25 cellular contexts compared by ENCODE assay signal in the genomic region with DNA sequence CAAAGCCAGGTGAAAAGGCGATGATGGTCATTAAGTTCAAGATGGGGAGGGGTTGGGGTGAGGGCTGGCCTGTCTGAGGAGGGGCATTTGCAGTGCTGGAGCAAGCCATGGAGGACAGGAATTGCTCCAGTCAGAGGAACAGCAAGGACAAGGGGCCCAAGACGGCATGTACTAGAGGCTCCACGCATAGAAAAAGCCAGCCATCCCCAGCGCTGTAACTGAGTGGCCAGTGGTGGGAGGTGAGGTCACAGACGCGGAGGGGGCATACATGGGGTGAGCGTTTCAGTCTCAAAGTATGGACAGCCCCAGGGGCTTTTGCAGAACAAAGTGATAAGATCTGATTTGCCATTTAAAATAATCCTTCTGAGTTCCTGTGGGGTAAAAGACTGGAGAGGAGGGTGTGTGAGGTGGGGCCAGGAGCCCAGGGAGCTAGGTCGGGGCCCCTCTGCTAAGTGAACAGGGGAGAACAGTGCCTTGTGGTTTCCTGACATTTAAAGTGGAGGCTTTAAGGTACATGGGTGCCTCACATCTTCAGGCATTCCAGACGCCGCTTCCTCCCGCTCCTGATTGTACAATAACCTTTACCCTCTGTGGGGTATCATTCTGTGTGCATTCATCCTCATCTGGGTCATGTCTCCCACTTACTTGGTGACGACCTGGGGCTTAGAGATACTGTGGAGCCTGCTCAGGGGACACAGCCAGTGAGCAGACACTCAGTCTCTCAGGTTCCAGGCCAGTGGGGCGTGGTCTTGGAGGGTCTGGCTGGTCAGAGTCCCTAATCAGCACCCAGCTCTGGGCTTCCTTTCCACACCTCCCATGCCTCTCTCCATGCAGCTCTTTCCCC.
DNase-seq lines count a peak whose midpoint lies in the region; ATAC-seq and TF ChIP-seq lines count a peak whose summit lies in the region.
"Had no signal": no experiment of that assay in that cellular context is flagged by ENCODE, and none has a peak within 500 bp of the region (broad histone marks: within the 10 kb centered on the region; RNA-seq: fewer than 3 reads in every experiment).

No MANE protein-coding gene starts in this region.

- no peak for TF ChIP-seq CTCF in coronary artery (IDR thresholded peaks at IDR 0.05)
- no peak for TF ChIP-seq CTCF in osteocyte (IDR thresholded peaks at IDR 0.05)
- no peak for TF ChIP-seq CTCF in type B pancreatic cell (conservative IDR thresholded peaks at IDR 0.05)
- no peak for TF ChIP-seq CTCF in omental fat pad (IDR thresholded peaks at IDR 0.05)

- H3K27ac ChIP-seq in coronary artery: no peak overlapping the region
- H3K27ac ChIP-seq: 22Rv1, SJCRH30 had no signal

- peak; percentile 1 for DNase-seq in activated CD4-positive, alpha-beta memory T cell treated with anti-CD3 and anti-CD28 coated beads, Interleukin-2, amount 10 ng/mL, durations not matched to agents 7 days and 5 days
- no peak for DNase-seq in activated CD4-positive, alpha-beta memory T cell treated with anti-CD3 and anti-CD28 coated beads for 36 hours
- DNase-seq in coronary artery (ENCODE audit: low spot score) (peak; percentile 52), osteocyte (ENCODE audit: extremely low spot score, unreplicated experiment) (peak; percentile 73), type B pancreatic cell (ENCODE audit: extremely low spot score, unreplicated experiment) (peak; percentile 56), activated gamma-delta T cell (lab: John Stamatoyannopoulos, UW) (no peak), omental fat pad (ENCODE audit: low spot score) (no peak)
- no peak for DNase-seq in activated CD8-positive, alpha-beta T cell treated with anti-CD3 and anti-CD28 coated beads, Interleukin-2, amount 10 ng/mL, durations not matched to agents 7 days and 5 days
- DNase-seq: Calu3; DMS79 treated with DMSO at 0.1 percent for 48 hours; GF-D8; HFFc6; Kasumi-1; MV-4-11; NCI-H1105 treated with DMSO at 0.1 percent for 48 hours; NCI-H146; NCI-H1930; NCI-H446 treated with DMSO at 0.1 percent for 48 hours; NCI-H82; NK-92 treated with Interleukin-12 subunit alpha and Interleukin-12 subunit beta, amount 100 ng/mL, for 24 hours; PC-3; SJCRH30 had no signal

- H3K4me1 Mint-ChIP-seq in activated CD4-positive, alpha-beta memory T cell treated with anti-CD3 and anti-CD28 coated beads, Interleukin-2, amount 10 ng/mL, durations not matched to agents 7 days and 5 days: no peaks in the 10 kb centered on the region
- H3K4me1 Mint-ChIP-seq in activated CD4-positive, alpha-beta memory T cell treated with anti-CD3 and anti-CD28 coated beads for 36 hours (ENCODE audit: low read depth): no peaks in the 10 kb centered on the region
- H3K4me1 Mint-ChIP-seq in osteocyte (ENCODE audit: unreplicated experiment) (no peaks in the 10 kb centered on the region), type B pancreatic cell (ENCODE audit: unreplicated experiment) (no peaks in the 10 kb centered on the region)
- no peaks in the 10 kb centered on the region for H3K4me1 Mint-ChIP-seq in activated CD8-positive, alpha-beta T cell treated with anti-CD3 and anti-CD28 coated beads, Interleukin-2, amount 10 ng/mL, durations not matched to agents 7 days and 5 days (ENCODE audit: low read depth)
- H3K4me1 Mint-ChIP-seq: B cell had no signal

- H3K4me3 Mint-ChIP-seq in activated CD4-positive, alpha-beta memory T cell treated with anti-CD3 and anti-CD28 coated beads, Interleukin-2, amount 10 ng/mL, durations not matched to agents 7 days and 5 days: no peak overlapping the region
- H3K4me3 Mint-ChIP-seq in activated CD4-positive, alpha-beta memory T cell treated with anti-CD3 and anti-CD28 coated beads for 36 hours: no peak overlapping the region
- H3K4me3 Mint-ChIP-seq in osteocyte (ENCODE audit: unreplicated experiment): no peak overlapping the region
- H3K4me3 Mint-ChIP-seq in type B pancreatic cell: no peak overlapping the region
- H3K4me3 Mint-ChIP-seq in activated CD8-positive, alpha-beta T cell treated with anti-CD3 and anti-CD28 coated beads, Interleukin-2, amount 10 ng/mL, durations not matched to agents 7 days and 5 days: no peak overlapping the region
- H3K4me3 Mint-ChIP-seq: B cell, HFFc6 had no signal

- no peak for ATAC-seq in activated CD8-positive, alpha-beta T cell treated with anti-CD3 and anti-CD28 coated beads, Interleukin-2, amount 10 ng/mL, durations not matched to agents 7 days and 5 days
- no peak for ATAC-seq in omental fat pad (ENCODE audit: low FRiP score)
- ATAC-seq: K562, PC-3 had no signal

- intact Hi-C loops in activated CD4-positive, alpha-beta memory T cell treated with anti-CD3 and anti-CD28 coated beads for 36 hours (cut with micrococcal nuclease): no loop called here

- no peaks in the 10 kb centered on the region for H3K9me3 Mint-ChIP-seq in activated CD4-positive, alpha-beta memory T cell treated with anti-CD3 and anti-CD28 coated beads, Interleukin-2, amount 10 ng/mL, durations not matched to agents 7 days and 5 days
- no peaks in the 10 kb centered on the region for H3K9me3 Mint-ChIP-seq in activated CD4-positive, alpha-beta memory T cell treated with anti-CD3 and anti-CD28 coated beads for 36 hours
- H3K9me3 Mint-ChIP-seq in osteocyte (ENCODE audit: unreplicated experiment) (no peaks in the 10 kb centered on the region), type B pancreatic cell (no peaks in the 10 kb centered on the region)
- no peaks in the 10 kb centered on the region for H3K9me3 Mint-ChIP-seq in activated CD8-positive, alpha-beta T cell treated with anti-CD3 and anti-CD28 coated beads, Interleukin-2, amount 10 ng/mL, durations not matched to agents 7 days and 5 days (ENCODE audit: insufficient read depth)
- H3K9me3 Mint-ChIP-seq: HFFc6 had no signal

- H3K4me3 ChIP-seq in coronary artery: no peak overlapping the region
- H3K4me3 ChIP-seq: K562, SJCRH30 had no signal

- H3K27me3 Mint-ChIP-seq in activated CD4-positive, alpha-beta memory T cell treated with anti-CD3 and anti-CD28 coated beads, Interleukin-2, amount 10 ng/mL, durations not matched to agents 7 days and 5 days: peaks cover 2% of the 10 kb centered on the region
- peaks cover 5% of the 10 kb centered on the region for H3K27me3 Mint-ChIP-seq in activated CD4-positive, alpha-beta memory T cell treated with anti-CD3 and anti-CD28 coated beads for 36 hours
- H3K27me3 Mint-ChIP-seq in osteocyte (ENCODE audit: unreplicated experiment) (no peaks in the 10 kb centered on the region), type B pancreatic cell (peaks cover 50% of the 10 kb centered on the region)
- H3K27me3 Mint-ChIP-seq in activated CD8-positive, alpha-beta T cell treated with anti-CD3 and anti-CD28 coated beads, Interleukin-2, amount 10 ng/mL, durations not matched to agents 7 days and 5 days (ENCODE audit: low read depth): no peaks in the 10 kb centered on the region

- POLR2A ChIA-PET in activated CD4-positive, alpha-beta memory T cell treated with anti-CD3 and anti-CD28 coated beads, Interleukin-2, amount 10 ng/mL, durations not matched to agents 7 days and 5 days (lab: Charles Lee): no interaction called here
- POLR2A ChIA-PET in activated CD4-positive, alpha-beta memory T cell treated with anti-CD3 and anti-CD28 coated beads for 36 hours (lab: Charles Lee): no interaction called here
- POLR2A ChIA-PET in activated CD8-positive, alpha-beta T cell treated with anti-CD3 and anti-CD28 coated beads, Interleukin-2, amount 10 ng/mL, durations not matched to agents 7 days and 5 days (lab: Charles Lee): no interaction called here

- H3K36me3 Mint-ChIP-seq in activated CD4-positive, alpha-beta memory T cell treated with anti-CD3 and anti-CD28 coated beads, Interleukin-2, amount 10 ng/mL, durations not matched to agents 7 days and 5 days (ENCODE audit: low read depth): no peaks in the 10 kb centered on the region
- H3K36me3 Mint-ChIP-seq in activated CD4-positive, alpha-beta memory T cell treated with anti-CD3 and anti-CD28 coated beads for 36 hours: no peaks in the 10 kb centered on the region
- H3K36me3 Mint-ChIP-seq in osteocyte (ENCODE audit: unreplicated experiment) (no peaks in the 10 kb centered on the region), type B pancreatic cell (no peaks in the 10 kb centered on the region)
- H3K36me3 Mint-ChIP-seq in activated CD8-positive, alpha-beta T cell treated with anti-CD3 and anti-CD28 coated beads, Interleukin-2, amount 10 ng/mL, durations not matched to agents 7 days and 5 days (ENCODE audit: low read depth): no peaks in the 10 kb centered on the region

- CTCF ChIA-PET in activated CD4-positive, alpha-beta memory T cell treated with anti-CD3 and anti-CD28 coated beads, Interleukin-2, amount 10 ng/mL, durations not matched to agents 7 days and 5 days (lab: Charles Lee): interaction anchor here (0.7 to 2.0 kb wide), 3 partner anchors 426 to 540 kb away, joined by 3 to 5 read pairs (median 3); no protein-coding TSS in a partner anchor
- CTCF ChIA-PET in activated CD4-positive, alpha-beta memory T cell treated with anti-CD3 and anti-CD28 coated beads for 36 hours (lab: Charles Lee): interaction anchor here (1.2 to 1.4 kb wide), 2 partner anchors 427 to 429 kb away, joined by 5 to 10 read pairs; no protein-coding TSS in a partner anchor
- CTCF ChIA-PET in activated CD8-positive, alpha-beta T cell treated with anti-CD3 and anti-CD28 coated beads, Interleukin-2, amount 10 ng/mL, durations not matched to agents 7 days and 5 days (lab: Charles Lee): interaction anchor here (0.8 to 2.3 kb wide), 3 partner anchors 13 to 522 kb away, joined by 3 to 6 read pairs (median 3); no protein-coding TSS in a partner anchor

- no peak overlapping the region for H3K27ac Mint-ChIP-seq in activated CD4-positive, alpha-beta memory T cell treated with anti-CD3 and anti-CD28 coated beads, Interleukin-2, amount 10 ng/mL, durations not matched to agents 7 days and 5 days
- H3K27ac Mint-ChIP-seq in activated CD4-positive, alpha-beta memory T cell treated with anti-CD3 and anti-CD28 coated beads for 36 hours: no peak overlapping the region
- H3K27ac Mint-ChIP-seq in osteocyte (ENCODE audit: unreplicated experiment) (no peak overlapping the region), type B pancreatic cell (no peak overlapping the region)
- H3K27ac Mint-ChIP-seq in activated CD8-positive, alpha-beta T cell treated with anti-CD3 and anti-CD28 coated beads, Interleukin-2, amount 10 ng/mL, durations not matched to agents 7 days and 5 days: no peak overlapping the region
- H3K27ac Mint-ChIP-seq: B cell, HFFc6 had no signal

Comparison
In these comparisons a context has a peak if more than half of its experiments do, and no peak if none do; other contexts are left out.
1. DNase-seq: peak in activated CD4-positive, alpha-beta memory T cell treated with anti-CD3 and anti-CD28 coated beads, Interleukin-2, amount 10 ng/mL, durations not matched to agents 7 days and 5 days (single experiment), coronary artery (single experiment), osteocyte (single experiment) and type B pancreatic cell (single experiment); none in activated CD4-positive, alpha-beta memory T cell treated with anti-CD3 and anti-CD28 coated beads for 36 hours (single experiment), activated CD8-positive, alpha-beta T cell treated with anti-CD3 and anti-CD28 coated beads, Interleukin-2, amount 10 ng/mL, durations not matched to agents 7 days and 5 days (single experiment), activated gamma-delta T cell (single experiment) and omental fat pad (single experiment).